1 cellular context compared by ENCODE assay signal in genomic region chr17:38333635-38334295, GRCh38.
TF ChIP-seq lines count a peak whose summit lies in the region.

No MANE protein-coding gene starts in this region.

TF ChIP-seq in endothelial cell of umbilical vein, 7 proteins besides CTCF, POLR2A, EP300 and RAD21:
- no peak for TF ChIP-seq EZH2 (IDR thresholded peaks at IDR 0.05; ENCODE audit: borderline replicate concordance, low read depth, low read length, severe bottlenecking)
- no peak for TF ChIP-seq JUN (IDR thresholded peaks at IDR 0.05; ENCODE audit: borderline replicate concordance, insufficient read depth, insufficient read length, low read depth)
- TF ChIP-seq FOS (IDR thresholded peaks at IDR 0.05; ENCODE audit: borderline replicate concordance, insufficient read depth, low read length) = no peak
- TF ChIP-seq POLR2AphosphoS5 (IDR thresholded peaks at IDR 0.05; ENCODE audit: insufficient read depth, low read depth, low read length) = no peak
- TF ChIP-seq MYC (IDR thresholded peaks at IDR 0.05; ENCODE audit: low read depth, low read length) = no peak
- TF ChIP-seq, protein P1, sequence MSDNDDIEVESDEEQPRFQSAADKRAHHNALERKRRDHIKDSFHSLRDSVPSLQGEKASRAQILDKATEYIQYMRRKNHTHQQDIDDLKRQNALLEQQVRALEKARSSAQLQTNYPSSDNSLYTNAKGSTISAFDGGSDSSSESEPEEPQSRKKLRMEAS (IDR thresholded peaks at IDR 0.05; ENCODE audit: insufficient read depth, insufficient read length) = no peak
- no peak for TF ChIP-seq GATA2 (IDR thresholded peaks at IDR 0.05; ENCODE audit: insufficient read depth, insufficient read length, low read depth, low read length)
